Comparison of ENCODE assay signal across 10 cellular contexts in genomic region chr18:33495278-33495677, GRCh38. TPM values are rescaled to one million over a fixed set of nuclear protein-coding genes. Genes with fewer than 3 reads are reported as not detected.
A peak's percentile ranks its signal among the peaks of the same experiment; 100 is the strongest.
DNase-seq lines count a peak whose midpoint lies in the region; TF ChIP-seq lines count a peak whose summit lies in the region.
"Had no signal": no experiment of that assay in that cellular context is flagged by ENCODE, and none has a peak within 500 bp of the region (broad histone marks: within the 10 kb centered on the region; RNA-seq: fewer than 3 reads in every experiment).

No MANE protein-coding gene starts in this region.

- H3K4me1 Mint-ChIP-seq in activated CD4-positive, alpha-beta T cell treated with anti-CD3 and anti-CD28 coated beads, Interleukin-2, amount 10 ng/mL, durations not matched to agents 7 days and 5 days: no peaks in the 10 kb centered on the region
- H3K4me1 Mint-ChIP-seq in activated T-cell treated with anti-CD3 and anti-CD28 coated beads, Interleukin-2, amount 50 U/mL, for 24 hours (ENCODE audit: low read depth): no peaks in the 10 kb centered on the region

- no peak overlapping the region for H2AFZ ChIP-seq in GM23248

- H3K27ac Mint-ChIP-seq in activated CD4-positive, alpha-beta T cell treated with anti-CD3 and anti-CD28 coated beads, Interleukin-2, amount 10 ng/mL, durations not matched to agents 7 days and 5 days: no peak overlapping the region
- H3K27ac Mint-ChIP-seq in activated T-cell treated with anti-CD3 and anti-CD28 coated beads, Interleukin-2, amount 50 U/mL, for 24 hours: no peak overlapping the region

- no peaks in the 10 kb centered on the region for H3K9me3 ChIP-seq in GM23248 (ENCODE audit: low read depth)

- H3K27ac ChIP-seq in GM23248: no peak overlapping the region

- H3K36me3 Mint-ChIP-seq in activated CD4-positive, alpha-beta T cell treated with anti-CD3 and anti-CD28 coated beads, Interleukin-2, amount 10 ng/mL, durations not matched to agents 7 days and 5 days (ENCODE audit: low read depth): no peaks in the 10 kb centered on the region
- no peaks in the 10 kb centered on the region for H3K36me3 Mint-ChIP-seq in activated T-cell treated with anti-CD3 and anti-CD28 coated beads, Interleukin-2, amount 50 U/mL, for 24 hours (ENCODE audit: low read depth)

- 0 out of 2 replicates have a peak, but pooled peaks cover 3% of the 10 kb centered on the region for H3K27me3 ChIP-seq in GM23248 (replicated peaks; ENCODE audit: insufficient read depth)

- in situ Hi-C loops in ACHN (cut with HindIII; ENCODE audit: low pct_ligation_motif_present, low pct_unique_long_range_greater_than_20kb, low sequenced_read_pairs): no loop called here
- in situ Hi-C loops in GM23248 (cut with MboI): no loop called here

- no peaks in the 10 kb centered on the region for H3K9me2 ChIP-seq in GM23248 (ENCODE audit: insufficient read depth)

- 0 to 14% methylated on average over 1 of the region's 1 CpG for WGBS in GM23248 (ENCODE audit: low coverage in 1 of 2, low lambda C conversion rate in 2 of 2, missing lambda C conversion rate in 2 of 2), 2 experiments

- no peaks in the 10 kb centered on the region for H3K36me3 ChIP-seq in GM23248 (ENCODE audit: low read depth)

- H3F3A ChIP-seq in GM23248 (ENCODE audit: insufficient read depth): no peaks in the 10 kb centered on the region

- H3K4me3 Mint-ChIP-seq in activated CD4-positive, alpha-beta T cell treated with anti-CD3 and anti-CD28 coated beads, Interleukin-2, amount 10 ng/mL, durations not matched to agents 7 days and 5 days: no peak overlapping the region
- H3K4me3 Mint-ChIP-seq in activated T-cell treated with anti-CD3 and anti-CD28 coated beads, Interleukin-2, amount 50 U/mL, for 24 hours: no peak overlapping the region

- H3K79me2 ChIP-seq in GM23248 (ENCODE audit: insufficient read depth): no peaks in the 10 kb centered on the region

- peak; percentile 63 for TF ChIP-seq CTCF in choroid plexus epithelial cell (conservative IDR thresholded peaks at IDR 0.05; ENCODE audit: low read depth, low read length)

- POLR2A ChIA-PET in activated CD4-positive, alpha-beta T cell treated with anti-CD3 and anti-CD28 coated beads, Interleukin-2, amount 10 ng/mL, durations not matched to agents 7 days and 5 days (lab: Charles Lee): no interaction called here

- H4K20me1 ChIP-seq in GM23248 (ENCODE audit: insufficient read depth): no peaks in the 10 kb centered on the region

- H3K9me3 Mint-ChIP-seq in activated CD4-positive, alpha-beta T cell treated with anti-CD3 and anti-CD28 coated beads, Interleukin-2, amount 10 ng/mL, durations not matched to agents 7 days and 5 days: no peaks in the 10 kb centered on the region
- peaks cover 15% of the 10 kb centered on the region for H3K9me3 Mint-ChIP-seq in activated T-cell treated with anti-CD3 and anti-CD28 coated beads, Interleukin-2, amount 50 U/mL, for 24 hours

- no peak overlapping the region for H3K4me2 ChIP-seq in GM23248 (ENCODE audit: unreplicated experiment)

- CTCF ChIA-PET in activated CD4-positive, alpha-beta T cell treated with anti-CD3 and anti-CD28 coated beads, Interleukin-2, amount 10 ng/mL, durations not matched to agents 7 days and 5 days (lab: Charles Lee): no interaction called here

- no peak overlapping the region for H3K9ac ChIP-seq in GM23248

- no peak overlapping the region for H3K4me3 ChIP-seq in GM23248
- H3K4me3 ChIP-seq in choroid plexus epithelial cell (ENCODE audit: low read depth, low read length): no peak overlapping the region

- no peaks in the 10 kb centered on the region for H3K27me3 Mint-ChIP-seq in activated CD4-positive, alpha-beta T cell treated with anti-CD3 and anti-CD28 coated beads, Interleukin-2, amount 10 ng/mL, durations not matched to agents 7 days and 5 days
- no peaks in the 10 kb centered on the region for H3K27me3 Mint-ChIP-seq in activated T-cell treated with anti-CD3 and anti-CD28 coated beads, Interleukin-2, amount 50 U/mL, for 24 hours

- no peaks in the 10 kb centered on the region for H3K4me1 ChIP-seq in GM23248 (ENCODE audit: insufficient read depth)

- DNase-seq in ACHN (peak; percentile 37), GM23248 (peak; percentile 5), NCI-H345 treated with DMSO at 0.1 percent for 48 hours (lab: John Stamatoyannopoulos, UW; ENCODE audit: unreplicated experiment) (peak; percentile 45), choroid plexus epithelial cell (ENCODE audit: low read depth) (peak; percentile 54), mucosa of gallbladder (ENCODE audit: low spot score) (peak; percentile 13), UCSD-AML1 (lab: John Stamatoyannopoulos, UW; ENCODE audit: unreplicated experiment) (no peak)
- no peak for DNase-seq in activated CD4-positive, alpha-beta T cell treated with anti-CD3 and anti-CD28 coated beads, Interleukin-2, amount 10 ng/mL, durations not matched to agents 7 days and 5 days
- no peak for DNase-seq in activated T-cell treated with anti-CD3 and anti-CD28 coated beads, Interleukin-2, amount 50 U/mL, for 24 hours

RNA-seq across cellular contexts. Expression of gene CCDC178, which starts 54.8 kb away (rescaled TPM):
- total RNA-seq in GM23248 (2014; rRNA removed; shearing (Covaris generic)): not detected in 2 replicates
- polyA plus RNA-seq in GM23248 (2016; fragmentation: Nextera tagmentation; extraction: Ambion mirVana): not detected in 2 replicates
- total RNA-seq in mucosa of gallbladder: 0.69 TPM
- total RNA-seq in activated CD4-positive, alpha-beta T cell treated with anti-CD3 and anti-CD28 coated beads, Interleukin-2, amount 10 ng/mL, durations not matched to agents 7 days and 5 days: not detected
- total RNA-seq: activated CD8-positive, alpha-beta memory T cell treated with anti-CD3 and anti-CD28 coated beads for 36 hours; skeletal muscle tissue had no signal

Comparison
In these comparisons a context has a peak if more than half of its experiments do, and no peak if none do; other contexts are left out.
1. DNase-seq: peak in ACHN (single experiment), GM23248 (single experiment), NCI-H345 treated with DMSO at 0.1 percent for 48 hours (single experiment), choroid plexus epithelial cell (single experiment) and mucosa of gallbladder (single experiment); none in activated CD4-positive, alpha-beta T cell treated with anti-CD3 and anti-CD28 coated beads, Interleukin-2, amount 10 ng/mL, durations not matched to agents 7 days and 5 days (single experiment), activated T-cell treated with anti-CD3 and anti-CD28 coated beads, Interleukin-2, amount 50 U/mL, for 24 hours (single experiment) and UCSD-AML1 (single experiment).